ENCODE assay signal across 10 cellular contexts in the genomic region with DNA sequence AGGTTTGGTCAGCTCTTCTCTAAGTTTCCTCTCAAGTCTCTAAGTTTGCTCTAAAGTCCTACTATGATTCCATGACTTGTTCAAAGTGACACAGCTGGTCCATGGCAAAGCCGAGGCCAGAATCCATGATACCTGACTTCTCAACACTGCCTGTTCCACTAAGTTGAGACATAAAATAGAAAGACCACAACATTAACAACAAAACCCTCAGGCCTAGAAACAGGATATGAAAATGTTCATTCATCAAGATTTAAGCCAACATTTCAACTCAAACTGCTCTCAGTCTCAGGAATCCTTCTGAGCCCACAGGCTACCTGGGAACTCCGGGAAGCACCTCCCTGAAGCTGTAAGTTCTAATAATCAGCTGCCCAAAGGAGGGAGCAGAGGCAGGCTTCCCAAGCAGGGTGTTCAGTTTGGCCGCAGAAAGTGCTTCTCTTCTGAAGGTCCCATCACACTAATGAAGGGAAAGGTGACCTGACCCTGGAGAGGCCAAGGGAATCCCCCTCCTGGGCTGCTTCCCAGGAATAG.
DNase-seq lines count a peak whose midpoint lies in the region; ATAC-seq, FAIRE-seq and TF ChIP-seq lines count a peak whose summit lies in the region.
"Had no signal": no experiment of that assay in that cellular context is flagged by ENCODE, and none has a peak within 500 bp of the region (broad histone marks: within the 10 kb centered on the region; RNA-seq: fewer than 3 reads in every experiment).

No MANE protein-coding gene starts in this region.

- H3K27me3 Mint-ChIP-seq in T-helper 2 cell treated with Interferon-gamma antibody and Interleukin-4, amounts not matched to agents 5 μg/mL and 100 μg/mL, for 36 hours (ENCODE audit: low read depth) = no peaks in the 10 kb centered on the region
- no peaks in the 10 kb centered on the region for H3K27me3 Mint-ChIP-seq in activated T-helper 17 cell treated with anti-CD3 and anti-CD28 coated beads, Interleukin-2, amount 50 U/mL, for 72 hours

- TF ChIP-seq CTCF in kidney (IDR thresholded peaks at IDR 0.05; ENCODE audit: borderline replicate concordance, extremely low read depth, insufficient read depth) (no peak), suprapubic skin (IDR thresholded peaks at IDR 0.05) (no peak), foreskin keratinocyte (conservative IDR thresholded peaks at IDR 0.05) (no peak)

- H3K9me3 ChIP-seq in kidney (ENCODE audit: control insufficient read depth in 1 of 2, low read length in 2 of 2) (no peaks in the 10 kb centered on the region), suprapubic skin (no peaks in the 10 kb centered on the region)

- H3K27ac Mint-ChIP-seq in T-helper 2 cell treated with Interferon-gamma antibody and Interleukin-4, amounts not matched to agents 5 μg/mL and 100 μg/mL, for 36 hours = peak overlapping the region; percentile 49
- peak overlapping the region; percentile 87 for H3K27ac Mint-ChIP-seq in activated T-helper 17 cell treated with anti-CD3 and anti-CD28 coated beads, Interleukin-2, amount 50 U/mL, for 72 hours

- H3K4me1 ChIP-seq in kidney (ENCODE audit: control insufficient read depth in 1 of 2, insufficient read depth in 1 of 2, low read depth in 1 of 2, low read length in 2 of 2) = peaks cover 26 to 35% of the 10 kb centered on the region in 2 donors
- H3K4me1 ChIP-seq in suprapubic skin = peaks cover 49% of the 10 kb centered on the region
- H3K4me1 ChIP-seq in foreskin keratinocyte = peaks cover 33% of the 10 kb centered on the region

- H3K4me1 Mint-ChIP-seq in T-helper 2 cell treated with Interferon-gamma antibody and Interleukin-4, amounts not matched to agents 5 μg/mL and 100 μg/mL, for 36 hours (ENCODE audit: low read depth) = peaks cover 68% of the 10 kb centered on the region
- peaks cover 56% of the 10 kb centered on the region for H3K4me1 Mint-ChIP-seq in activated T-helper 17 cell treated with anti-CD3 and anti-CD28 coated beads, Interleukin-2, amount 50 U/mL, for 72 hours

- no peak for ATAC-seq in activated T-helper 17 cell treated with anti-CD3 and anti-CD28 coated beads, Interleukin-2, amount 50 U/mL, for 72 hours (replicated peaks)
- ATAC-seq in GM21717 (IDR thresholded peaks at IDR 0.05; ENCODE audit: unreplicated experiment) (no peak), foreskin keratinocyte (no peak)

- FAIRE-seq in kidney (lab: Jason Lieb, UNC) = no peak

- no peak for TF ChIP-seq POLR2A in suprapubic skin (IDR thresholded peaks at IDR 0.05)

- H3K4me3 Mint-ChIP-seq in T-helper 2 cell treated with Interferon-gamma antibody and Interleukin-4, amounts not matched to agents 5 μg/mL and 100 μg/mL, for 36 hours = peak overlapping the region; percentile 82
- H3K4me3 Mint-ChIP-seq in activated T-helper 17 cell treated with anti-CD3 and anti-CD28 coated beads, Interleukin-2, amount 50 U/mL, for 72 hours = peak overlapping the region; percentile 76

- intact Hi-C loops in kidney (cut with DNase I) = no loop called here

- H3K9me3 Mint-ChIP-seq in T-helper 2 cell treated with Interferon-gamma antibody and Interleukin-4, amounts not matched to agents 5 μg/mL and 100 μg/mL, for 36 hours = no peaks in the 10 kb centered on the region
- H3K9me3 Mint-ChIP-seq in activated T-helper 17 cell treated with anti-CD3 and anti-CD28 coated beads, Interleukin-2, amount 50 U/mL, for 72 hours = no peaks in the 10 kb centered on the region

- 77% methylated on average over 3 of the region's 3 CpGs for WGBS in suprapubic skin

- H3K4me3 ChIP-seq in kidney (ENCODE audit: low read length in 2 of 2) (no peak overlapping the region), suprapubic skin (no peak overlapping the region)

- H3K27me3 ChIP-seq in suprapubic skin (no peaks in the 10 kb centered on the region), foreskin keratinocyte (no peaks in the 10 kb centered on the region)

- no peak for TF ChIP-seq EP300 in suprapubic skin (IDR thresholded peaks at IDR 0.05)

- H3K36me3 Mint-ChIP-seq in T-helper 2 cell treated with Interferon-gamma antibody and Interleukin-4, amounts not matched to agents 5 μg/mL and 100 μg/mL, for 36 hours (ENCODE audit: low read depth) = peaks cover 57% of the 10 kb centered on the region
- H3K36me3 Mint-ChIP-seq in activated T-helper 17 cell treated with anti-CD3 and anti-CD28 coated beads, Interleukin-2, amount 50 U/mL, for 72 hours (ENCODE audit: low read depth) = peaks cover 85% of the 10 kb centered on the region

- H3K36me3 ChIP-seq in kidney (ENCODE audit: control insufficient read depth in 1 of 2, insufficient read depth in 2 of 2, low read length in 2 of 2) (peaks cover 8% of the 10 kb centered on the region in 2 donors), suprapubic skin (peaks cover 26% of the 10 kb centered on the region)

- H3K9ac ChIP-seq in kidney (ENCODE audit: low read length in 2 of 2) = peak overlapping the region; percentile 8 to 47

- H3K27ac ChIP-seq in kidney (ENCODE audit: low read depth in 2 of 2, low read length in 2 of 2) (peak overlapping the region; percentile 59 to 90), suprapubic skin (peak overlapping the region; percentile 89), foreskin keratinocyte (no peak overlapping the region)

- no peak for DNase-seq in T-helper 2 cell treated with Interferon-gamma antibody and Interleukin-4, amounts not matched to agents 5 μg/mL and 100 μg/mL, for 36 hours (ENCODE audit: low spot score)
- DNase-seq in T-helper 2 cell (no peak), kidney (no peak), suprapubic skin (ENCODE audit: low spot score in 2 of 2) (no peak), GM03348 (ENCODE audit: low spot score) (no peak), foreskin keratinocyte (no peak)
- DNase-seq: 8988T, NCI-H2029 had no signal
